8 cellular contexts compared by ENCODE assay signal in the genomic region with DNA sequence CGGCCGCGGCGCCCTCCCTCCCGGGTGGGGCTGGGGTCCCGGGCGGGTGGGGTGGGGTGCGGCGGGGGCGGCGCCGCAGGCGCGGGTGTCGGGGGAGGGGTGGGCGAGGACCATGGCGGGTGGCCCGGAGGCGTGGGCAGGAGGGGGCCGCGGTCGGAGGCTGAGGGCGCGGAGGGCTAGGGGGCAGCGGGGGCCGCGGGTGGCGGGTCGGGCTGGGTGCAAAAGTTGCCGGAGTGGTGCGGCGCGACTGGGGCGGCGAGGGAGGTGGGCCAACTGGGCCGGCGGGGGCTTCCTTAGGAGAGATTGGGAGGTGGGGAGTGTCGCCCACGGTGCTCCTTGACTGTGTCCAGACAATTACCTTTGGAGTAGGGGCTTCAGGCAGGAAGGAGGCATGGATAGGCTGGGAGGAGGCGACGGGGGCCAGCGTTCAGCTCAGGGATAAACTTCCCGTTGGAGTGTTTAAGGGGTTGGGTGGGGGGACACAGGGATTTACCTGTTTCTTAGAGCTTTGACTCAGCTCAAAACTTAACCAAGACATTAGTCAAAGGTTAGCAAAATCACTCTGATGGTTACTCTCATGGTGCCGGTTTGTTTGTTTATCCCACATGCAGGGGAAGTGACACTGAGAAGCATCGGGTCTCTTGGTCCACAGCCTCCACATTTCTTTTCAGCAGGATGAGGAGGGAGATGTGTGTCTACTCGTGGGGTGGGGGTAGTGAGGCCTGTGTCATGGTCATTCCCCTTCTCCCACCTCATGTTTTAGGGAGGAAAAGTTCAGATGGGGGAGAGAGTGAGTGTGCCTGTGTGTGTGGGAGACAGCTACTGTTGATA. TPM values are rescaled to one million over a fixed set of nuclear protein-coding genes. Genes with fewer than 3 reads are reported as not detected.
DNase-seq lines count a peak whose midpoint lies in the region; ATAC-seq and TF ChIP-seq lines count a peak whose summit lies in the region.

No MANE protein-coding gene starts in this region.

- H3K4me3 ChIP-seq in PC-9: peak overlapping the region; percentile 93
- H3K4me3 ChIP-seq in osteoblast (ENCODE audit: insufficient read depth, low read length): peak overlapping the region; percentile 78
- peak overlapping the region; percentile 68 to 81 for H3K4me3 ChIP-seq in uterus

- CTCF ChIA-PET in PC-9 (lab: Charles Lee): no interaction called here

- H3K79me2 ChIP-seq in PC-9 (ENCODE audit: low read depth): peaks cover 51% of the 10 kb centered on the region
- peaks cover 50% of the 10 kb centered on the region for H3K79me2 ChIP-seq in osteoblast (ENCODE audit: insufficient read depth, low read length)

- H3K4me1 Mint-ChIP-seq in glutamatergic neuron (ENCODE audit: low read depth, unreplicated experiment): peaks cover 15% of the 10 kb centered on the region

- H3K27ac ChIP-seq in PC-9 (peak overlapping the region; percentile 63; the same call in 1 of the 2 replicates), osteoblast (ENCODE audit: low read depth, low read length) (peak overlapping the region; percentile 94), uterus (peak overlapping the region; percentile 85 to 95)

- peaks cover 11% of the 10 kb centered on the region for H3F3A ChIP-seq in PC-9 (ENCODE audit: insufficient read depth, low read depth)

- H3K27me3 ChIP-seq in PC-9 (ENCODE audit: insufficient read depth, low read depth) (no peaks in the 10 kb centered on the region), osteoblast (ENCODE audit: insufficient read depth, low read length) (no peaks in the 10 kb centered on the region), uterus (no peaks in the 10 kb centered on the region)

- H2AFZ ChIP-seq in PC-9 (peak overlapping the region; percentile 76), osteoblast (ENCODE audit: low read length) (peak overlapping the region; percentile 47)

- TF ChIP-seq CTCF in PC-9 (conservative IDR thresholded peaks at IDR 0.05): no peak
- TF ChIP-seq CTCF in glutamatergic neuron (IDR thresholded peaks at IDR 0.05; ENCODE audit: partially characterized antibody, unreplicated experiment): no peak
- no peak for TF ChIP-seq CTCF in osteoblast (IDR thresholded peaks at IDR 0.05; ENCODE audit: extremely low read depth, low read depth, low read length)
- TF ChIP-seq CTCF in uterus (IDR thresholded peaks at IDR 0.05): no peak

- H3K36me3 ChIP-seq in PC-9 (ENCODE audit: low read depth): no peaks in the 10 kb centered on the region
- H3K36me3 ChIP-seq in osteoblast (ENCODE audit: insufficient read depth, low read length): no peaks in the 10 kb centered on the region
- no peaks in the 10 kb centered on the region for H3K36me3 ChIP-seq in uterus

- POLR2A ChIA-PET in PC-9 (lab: Charles Lee; ENCODE audit: unreplicated experiment): no interaction called here

- H3K9me2 ChIP-seq in PC-9 (ENCODE audit: insufficient read depth): no peaks in the 10 kb centered on the region

- BruUV-seq in PC-9 (replicated peaks; lab: Mats Ljungman, UMichigan): TSS peak; percentile 29

- peak; percentile 31 for ATAC-seq in HG02981 (IDR thresholded peaks at IDR 0.05; ENCODE audit: unreplicated experiment)

- intact Hi-C loops in PC-9 (cut with micrococcal nuclease; ENCODE audit: unreplicated experiment): loop anchor here (1.0 to 10.0 kb wide), 2 partner anchors 90 to 668 kb away; a partner anchor contains a TSS
- intact Hi-C loops in uterus (cut with DNase I; ENCODE audit: low total_unique reads): no loop called here

- DNase-seq in NK-92 treated with Interleukin-12 subunit alpha and Interleukin-12 subunit beta, amount 100 ng/mL, for 24 hours (lab: John Stamatoyannopoulos, UW): peak; percentile 36
- no peak for DNase-seq in NK-92 (lab: John Stamatoyannopoulos, UW; ENCODE audit: unreplicated experiment)
- peak; percentile 10 to 38 for DNase-seq in PC-9
- DNase-seq in activated gamma-delta T cell (lab: John Stamatoyannopoulos, UW): peak; percentile 52
- peak; percentile 63 for DNase-seq in glutamatergic neuron
- peak; percentile 89 for DNase-seq in osteoblast (ENCODE audit: insufficient read length, low spot score, missing footprints)
- DNase-seq in uterus: peak; percentile 27 to 35

- peak overlapping the region; percentile 99 for H3K4me3 Mint-ChIP-seq in glutamatergic neuron (ENCODE audit: unreplicated experiment)

- TF ChIP-seq POLR2A in uterus (IDR thresholded peaks at IDR 0.05): no peak

- H3K9me3 ChIP-seq in PC-9 (ENCODE audit: insufficient read depth, low read depth): no peaks in the 10 kb centered on the region
- H3K9me3 ChIP-seq in osteoblast (ENCODE audit: low read depth, low read length): no peaks in the 10 kb centered on the region
- no peaks in the 10 kb centered on the region for H3K9me3 ChIP-seq in uterus

- H3K36me3 Mint-ChIP-seq in glutamatergic neuron (ENCODE audit: unreplicated experiment): no peaks in the 10 kb centered on the region

- H4K20me1 ChIP-seq in PC-9 (ENCODE audit: insufficient read depth): no peaks in the 10 kb centered on the region
- peaks cover 20% of the 10 kb centered on the region for H4K20me1 ChIP-seq in osteoblast (ENCODE audit: insufficient read depth, low read length)

- H3K9me3 Mint-ChIP-seq in glutamatergic neuron (ENCODE audit: unreplicated experiment): peaks cover 8% of the 10 kb centered on the region

- peak overlapping the region; percentile 94 for H3K4me2 ChIP-seq in PC-9
- peak overlapping the region; percentile 94 for H3K4me2 ChIP-seq in osteoblast (ENCODE audit: insufficient read depth, low read length)

- peaks cover 4% of the 10 kb centered on the region for H3K27me3 Mint-ChIP-seq in glutamatergic neuron (ENCODE audit: unreplicated experiment)

- H3K4me1 ChIP-seq in PC-9 (replicated peaks; ENCODE audit: insufficient read depth) (peaks cover 30% of the 10 kb centered on the region), osteoblast (ENCODE audit: insufficient read depth, low read length) (peaks cover 18% of the 10 kb centered on the region), uterus (no peaks in the 10 kb centered on the region)

- H3K27ac Mint-ChIP-seq in glutamatergic neuron (ENCODE audit: unreplicated experiment): peak overlapping the region; percentile 93

RNA-seq across cellular contexts. Expression of a gene that starts 0.9 kb away (rescaled TPM):
- 31.3 and 39.0 TPM in 2 replicates for total RNA-seq in PC-9 (2021)
- 40.2 TPM for total RNA-seq in glutamatergic neuron (ENCODE audit: unreplicated experiment)
- 79.3 and 91.2 TPM in 2 replicates for total RNA-seq in osteoblast
- 100 to 1,000 TPM in 1 of 4 donors, 10 to 100 TPM in 3; 42.8 to 151 (median 73.4) TPM for total RNA-seq in uterus
